In genomic region chr9:70493046-70493445, GRCh38 we compare ENCODE assay signal across 27 cellular contexts.
DNase-seq lines count a peak whose midpoint lies in the region; ATAC-seq and TF ChIP-seq lines count a peak whose summit lies in the region.
"Had no signal": no experiment of that assay in that cellular context is flagged by ENCODE, and none has a peak within 500 bp of the region (broad histone marks: within the 10 kb centered on the region; RNA-seq: fewer than 3 reads in every experiment).

No MANE protein-coding gene starts in this region.

- H3K4me3 ChIP-seq in right cardiac atrium (ENCODE audit: low read length), result no peak overlapping the region
- H3K4me3 ChIP-seq in tibial artery, result no peak overlapping the region
- H3K4me3 ChIP-seq: GM23248, lung, psoas muscle had no signal

- ATAC-seq in Right ventricle myocardium superior (ENCODE audit: poor library complexity) (peak; percentile 15), right cardiac atrium (peak in 1 of 2 donors; percentile 47), GM19023 (IDR thresholded peaks at IDR 0.05; ENCODE audit: unreplicated experiment) (no peak)
- ATAC-seq: activated CD8-positive, alpha-beta T cell treated with anti-CD3 and anti-CD28 coated beads, Interleukin-2, amount 10 ng/mL, durations not matched to agents 7 days and 5 days; natural killer cell; stimulated activated memory B cell treated with anti-CD40 and anti-IgM and Interleukin-4, amounts not matched to agents 10 μg/mL and 1 μg/mL and 100 μg/mL, for 72 hours had no signal

- no peaks in the 10 kb centered on the region for H3K36me3 ChIP-seq in tibial artery

- no peaks in the 10 kb centered on the region for H3K9me3 ChIP-seq in right cardiac atrium (ENCODE audit: control insufficient read depth, low read length)
- H3K9me3 ChIP-seq in tibial artery, result no peaks in the 10 kb centered on the region
- H3K9me3 ChIP-seq: psoas muscle had no signal

- H3K4me1 ChIP-seq in right cardiac atrium (ENCODE audit: control insufficient read depth, insufficient read depth, low read length), result peaks cover 24% of the 10 kb centered on the region
- H3K4me1 ChIP-seq in tibial artery, result peaks cover 0 to 46% (median 26%) of the 10 kb centered on the region in 4 donors

- H3K27me3 ChIP-seq in right cardiac atrium (ENCODE audit: control insufficient read depth, insufficient read depth) (no peaks in the 10 kb centered on the region), tibial artery (no peaks in the 10 kb centered on the region)

- TF ChIP-seq CTCF in tibial artery (IDR thresholded peaks at IDR 0.05), result no peak

- DNase-seq in Right ventricle myocardium superior, result no peak
- DNase-seq in cardiac septum (ENCODE audit: low spot score), result no peak
- peak; percentile 31 for DNase-seq in cerebellar cortex (ENCODE audit: low spot score)
- DNase-seq in right cardiac atrium, result no peak
- DNase-seq in tibial artery, result no peak
- DNase-seq in NCI-H1694 treated with DMSO at 0.1 percent for 48 hours (lab: John Stamatoyannopoulos, UW), result no peak
- no peak for DNase-seq in MV-4-11 (lab: John Stamatoyannopoulos, UW)
- DNase-seq: 8988T; activated CD4-positive, alpha-beta T cell treated with anti-CD3 and anti-CD28 coated beads for 1 hour; activated CD8-positive, alpha-beta T cell treated with anti-CD3 and anti-CD28 coated beads, Interleukin-2, amount 10 ng/mL, durations not matched to agents 7 days and 5 days; CD4-positive, CD25-positive, alpha-beta regulatory T cell; effector CD4-positive, alpha-beta T cell; GF-D8; glutamatergic neuron; GM23248; HFFc6; IMR-90; kidney glomerular epithelial cell; natural killer cell; NCI-H1436 treated with DMSO at 0.1 percent for 48 hours; NCI-H748 treated with DMSO at 0.1 percent for 48 hours; nucleus accumbens; psoas muscle; SHP77 treated with DMSO at 0.1 percent for 48 hours had no signal

- 49% methylated on average over 9 of the region's 9 CpGs for WGBS in right cardiac atrium

- intact Hi-C loops in Right ventricle myocardium superior (cut with DNase I) (loop anchor here (5.0 kb wide), 2 partner anchors 94 to 146 kb away; no protein-coding TSS in a partner anchor), cardiac septum (cut with DNase I) (no loop called here), right cardiac atrium (cut with DNase I) (loop anchor here in 2 of 4 donors (5.0 to 10.0 kb wide), 2 partner anchors 89 to 138 kb away; no protein-coding TSS in a partner anchor), tibial artery (cut with DNase I; ENCODE audit: low total_unique reads) (loop anchor here (10.0 kb wide), 1 partner anchor 138 kb away; no protein-coding TSS in a partner anchor)

- H3K27ac ChIP-seq in right cardiac atrium (ENCODE audit: low read length) (peak overlapping the region; percentile 5), tibial artery (peak overlapping the region; percentile 3 to 50)
- H3K27ac ChIP-seq: GM23248, psoas muscle had no signal
